In genomic region chr17:72125226-72125651, GRCh38 we compare ENCODE assay signal across 1 cellular context.
TF ChIP-seq lines count a peak whose summit lies in the region.

No MANE protein-coding gene starts in this region.

TF ChIP-seq in WTC11, 78 proteins besides CTCF, POLR2A, EP300 and RAD21 (continued from another document):
- TF ChIP-seq AFF4 (CRISPR knock-in tag; IDR thresholded peaks at IDR 0.05; ENCODE audit: borderline replicate concordance) (no peak), CREM (CRISPR knock-in tag; IDR thresholded peaks at IDR 0.05) (no peak), HMGXB4 (CRISPR knock-in tag; IDR thresholded peaks at IDR 0.05) (no peak)
TF ChIP-seq in WTC11: peak in this region for 1.
